Comparison of ENCODE assay signal across 1 cellular context in genomic region chr14:94180655-94181271, GRCh38.
TF ChIP-seq lines count a peak whose summit lies in the region.

No MANE protein-coding gene starts in this region.

TF ChIP-seq in HEK293, 187 proteins besides CTCF, POLR2A, EP300 and RAD21 (continued from another document):
- TF ChIP-seq PRDM10 (tag by site-specific recombination; IDR thresholded peaks at IDR 0.05) (0 out of 2 replicates have a peak, but pooled peaks have one; percentile 16), ZNF202 (tag by site-specific recombination; IDR thresholded peaks at IDR 0.05; ENCODE audit: borderline replicate concordance) (no peak), PRDM1 (tag by site-specific recombination; IDR thresholded peaks at IDR 0.05) (peak; percentile 83), ZNF654 (tag by site-specific recombination; IDR thresholded peaks at IDR 0.05; ENCODE audit: low read depth) (peak; percentile 95), ZNF830 (tag by site-specific recombination; IDR thresholded peaks at IDR 0.05; ENCODE audit: low read depth) (no peak), ZNF398 (tag by site-specific recombination; IDR thresholded peaks at IDR 0.05) (no peak), SCRT2 (tag by site-specific recombination; IDR thresholded peaks at IDR 0.05) (no peak), ZNF354C (tag by site-specific recombination; IDR thresholded peaks at IDR 0.05; ENCODE audit: borderline replicate concordance, low read depth) (no peak)
TF ChIP-seq in HEK293: peak in this region for 9.
